9 cellular contexts compared by ENCODE assay signal in genomic region chr16:67456383-67457140, GRCh38. TPM values are rescaled to one million over a fixed set of nuclear protein-coding genes. Genes with fewer than 3 reads are reported as not detected.
DNase-seq lines count a peak whose midpoint lies in the region; ATAC-seq and TF ChIP-seq lines count a peak whose summit lies in the region.
"Had no signal": no experiment of that assay in that cellular context is flagged by ENCODE, and none has a peak within 500 bp of the region (broad histone marks: within the 10 kb centered on the region; RNA-seq: fewer than 3 reads in every experiment).

No MANE protein-coding gene starts in this region.

- H3K9me3 Mint-ChIP-seq in CD14-positive monocyte: peaks cover 0 to 2% (median 0%) of the 10 kb centered on the region in 7 donors
- no peaks in the 10 kb centered on the region for H3K9me3 Mint-ChIP-seq in nephron progenitor cell

- H3K4me1 Mint-ChIP-seq in CD14-positive monocyte (peaks cover 24% of the 10 kb centered on the region), nephron progenitor cell (peaks cover 70% of the 10 kb centered on the region)

- H3K27me3 Mint-ChIP-seq in CD14-positive monocyte (ENCODE audit: low read depth in 3 of 3): no peaks in the 10 kb centered on the region
- H3K27me3 Mint-ChIP-seq in nephron progenitor cell (ENCODE audit: low read depth, poor library complexity): peaks cover 3% of the 10 kb centered on the region

- peak; percentile 57 for TF ChIP-seq CTCF in CD14-positive monocyte (IDR thresholded peaks at IDR 0.05)
- peak; percentile 54 for TF ChIP-seq CTCF in epithelial cell of proximal tubule (conservative IDR thresholded peaks at IDR 0.05; ENCODE audit: low read depth, low read length)
- peak; percentile 20 for TF ChIP-seq CTCF in nephron progenitor cell (IDR thresholded peaks at IDR 0.05)
- TF ChIP-seq CTCF in lower leg skin (IDR thresholded peaks at IDR 0.05): no peak

- no peak for TF ChIP-seq POLR2A in lower leg skin (IDR thresholded peaks at IDR 0.05)

- intact Hi-C loops in CD14-positive monocyte (cut with micrococcal nuclease): no loop called here
- intact Hi-C loops in lower leg skin (cut with DNase I; ENCODE audit: low total_unique reads): no loop called here

- peaks cover 52 to 84% of the 10 kb centered on the region in 2 donors for H3K36me3 Mint-ChIP-seq in CD14-positive monocyte
- H3K36me3 Mint-ChIP-seq in nephron progenitor cell (ENCODE audit: low read depth): no peaks in the 10 kb centered on the region

- DNase-seq in CD14-positive monocyte (ENCODE audit: low spot score) (no peak), NCI-H2029 treated with DMSO at 0.1 percent for 48 hours (lab: John Stamatoyannopoulos, UW) (peak; percentile 22), epithelial cell of proximal tubule (ENCODE audit: low read depth) (no peak), nephron progenitor cell (no peak), lower leg skin (ENCODE audit: low spot score in 2 of 2) (no peak), NCI-H345 (lab: John Stamatoyannopoulos, UW) (no peak), NCI-H1417 treated with DMSO at 0.1 percent for 48 hours (lab: John Stamatoyannopoulos, UW) (no peak)

- H3K27ac Mint-ChIP-seq in CD14-positive monocyte (peak overlapping the region in 4 of 7 donors; percentile 19 to 80 (median 68)), nephron progenitor cell (peak overlapping the region; percentile 84)

- H3K4me3 ChIP-seq in epithelial cell of proximal tubule (ENCODE audit: low read depth, low read length) (no peak overlapping the region), lower leg skin (ENCODE audit: low read depth, poor library complexity, severe bottlenecking) (no peak overlapping the region)
- H3K4me3 ChIP-seq: upper lobe of left lung had no signal

- no peak for ATAC-seq in HG02759 (IDR thresholded peaks at IDR 0.05; ENCODE audit: unreplicated experiment)

- H3K4me3 Mint-ChIP-seq in CD14-positive monocyte (no peak overlapping the region), nephron progenitor cell (no peak overlapping the region)

- WGBS in lower leg skin, 2 donors: 33 to 45% methylated on average over 7 of the region's 7 CpGs

RNA-seq across cellular contexts. Expression of gene ATP6V0D1, which starts 24.4 kb away (rescaled TPM):
- polyA plus RNA-seq in CD14-positive monocyte: 100 to 1,000 TPM; 631 to 687 TPM
- total RNA-seq in epithelial cell of proximal tubule (97.9 and 120 TPM in 2 replicates), lower leg skin (100 to 1,000 TPM; 114 to 141 (median 131) TPM)

RNA-seq across cellular contexts. Expression of gene HSD11B2, which starts 25.6 kb away (rescaled TPM):
- polyA plus RNA-seq in CD14-positive monocyte: not detected
- total RNA-seq in epithelial cell of proximal tubule (1.2 and 2.2 TPM in 2 replicates), lower leg skin (100 to 1,000 TPM in 1 of 4 donors, 10 to 100 TPM in 3; 63.2 to 121 (median 80.8) TPM)

RNA-seq across cellular contexts. Expression of gene AGRP, which starts 26.8 kb away (rescaled TPM):
- polyA plus RNA-seq in CD14-positive monocyte: under 1 TPM; 0.32 to 0.54 TPM
- not detected in 2 replicates for total RNA-seq in epithelial cell of proximal tubule
- not detected for total RNA-seq in lower leg skin

RNA-seq across cellular contexts. Expression of gene ZDHHC1, which starts 40.3 kb away (rescaled TPM):
- polyA plus RNA-seq in CD14-positive monocyte: 10 to 100 TPM in 1 of 2 donors, 1 to 10 TPM in 1; 6.0 to 14.2 TPM
- 1.8 and 7.3 TPM in 2 replicates for total RNA-seq in epithelial cell of proximal tubule
- 10 to 100 TPM; 15.1 to 24.7 (median 21.4) TPM for total RNA-seq in lower leg skin

Comparison
In these comparisons a context has a peak if more than half of its experiments do, and no peak if none do; other contexts are left out.
1. CTCF ChIP-seq: peak in CD14-positive monocyte (single experiment), epithelial cell of proximal tubule (single experiment) and nephron progenitor cell (single experiment); none in lower leg skin (0 of 3).
2. RNA of gene HSD11B2, which starts 25.6 kb away (total RNA-seq): 63.2 to 121 TPM in lower leg skin; 1.2 to 2.2 TPM in epithelial cell of proximal tubule; every median in the first group is over 10 times any median in the second.